ENCODE assay signal across 9 cellular contexts in genomic region chr2:43576983-43577892, GRCh38. TPM values are rescaled to one million over a fixed set of nuclear protein-coding genes. Genes with fewer than 3 reads are reported as not detected.
DNase-seq lines count a peak whose midpoint lies in the region; ATAC-seq and TF ChIP-seq lines count a peak whose summit lies in the region.
"Had no signal": no experiment of that assay in that cellular context is flagged by ENCODE, and none has a peak within 500 bp of the region (broad histone marks: within the 10 kb centered on the region; RNA-seq: fewer than 3 reads in every experiment).

No MANE protein-coding gene starts in this region.

- H3K27ac ChIP-seq in Peyer's patch (no peak overlapping the region), dorsolateral prefrontal cortex (peak overlapping the region in 33 of 59 donors; percentile 21 to 79 (median 48))
- H3K27ac ChIP-seq: BLaER1 had no signal

- H3K4me1 ChIP-seq in Peyer's patch: no peaks in the 10 kb centered on the region
- H3K4me1 ChIP-seq: BLaER1 had no signal

- peaks cover 0 to 65% (median 0%) of the 10 kb centered on the region in 3 donors for H3K36me3 ChIP-seq in Peyer's patch

- H3K4me3 ChIP-seq in Peyer's patch (no peak overlapping the region), dorsolateral prefrontal cortex (peak overlapping the region in 8 of 59 donors; percentile 2 to 49 (median 18))
- H3K4me3 ChIP-seq: BLaER1 had no signal

- peak; percentile 24 for DNase-seq in NCI-H1092 treated with DMSO at 0.1 percent for 48 hours (lab: John Stamatoyannopoulos, UW)
- no peak for DNase-seq in NCI-H1092 (lab: John Stamatoyannopoulos, UW)
- DNase-seq in HPDE6-E6E7 (ENCODE audit: extremely low spot score): peak; percentile 21
- peak in 1 of 3 donors; percentile 54 for DNase-seq in Peyer's patch
- DNase-seq in dorsolateral prefrontal cortex: no peak
- peak; percentile 43 for DNase-seq in midbrain (lab: John Stamatoyannopoulos, UW)
- no peak for DNase-seq in NCI-H2029 (lab: John Stamatoyannopoulos, UW)

- no peaks in the 10 kb centered on the region for H3K9me3 ChIP-seq in Peyer's patch
- H3K9me3 ChIP-seq: BLaER1 had no signal

- TF ChIP-seq POLR2A in Peyer's patch (IDR thresholded peaks at IDR 0.05): no peak

- TF ChIP-seq CTCF in Peyer's patch (IDR thresholded peaks at IDR 0.05) (peak; percentile 60 to 83 (median 63)), dorsolateral prefrontal cortex (IDR thresholded peaks at IDR 0.05 in 54 of 56, conservative IDR thresholded peaks at IDR 0.05 in 2 of 56; ENCODE audit: low read depth in 1 of 56, partially characterized antibody in 56 of 56) (peak; percentile 56 to 90 (median 79))

- ATAC-seq in GM19328 (IDR thresholded peaks at IDR 0.05; ENCODE audit: unreplicated experiment): no peak

- intact Hi-C loops in dorsolateral prefrontal cortex (cut with DNase I): loop anchor here in 1 of 2 donors (10.0 kb wide), 1 partner anchor 752 kb away; no protein-coding TSS in a partner anchor

- no peaks in the 10 kb centered on the region for H3K27me3 ChIP-seq in Peyer's patch
- H3K27me3 ChIP-seq in dorsolateral prefrontal cortex: no peaks in the 10 kb centered on the region
- H3K27me3 ChIP-seq: BLaER1 had no signal

RNA-seq across cellular contexts. Expression of gene THADA, which starts 18.6 kb away (rescaled TPM):
- total RNA-seq in Peyer's patch (10 to 100 TPM; 19.3 to 76.7 (median 26.3) TPM), dorsolateral prefrontal cortex (10 to 100 TPM; 15.6 to 41.4 (median 26.0) TPM)

RNA-seq across cellular contexts. Expression of gene PLEKHH2, which starts 59.8 kb away (rescaled TPM):
- 100 to 1,000 TPM in 1 of 4 donors, 10 to 100 TPM in 2, 1 to 10 TPM in 1; 3.3 to 158 (median 22.6) TPM for total RNA-seq in Peyer's patch
- total RNA-seq in dorsolateral prefrontal cortex: 10 to 100 TPM in 86 of 120 experiments, 1 to 10 TPM in 34; 5.2 to 23.0 (median 11.4) TPM

Comparison
In these comparisons a context has a peak if more than half of its experiments do, and no peak if none do; other contexts are left out.
1. DNase-seq: peak in NCI-H1092 treated with DMSO at 0.1 percent for 48 hours (single experiment), HPDE6-E6E7 (single experiment) and midbrain (single experiment); none in NCI-H1092 (single experiment), dorsolateral prefrontal cortex (0 of 10) and NCI-H2029 (single experiment).
2. H3K27ac ChIP-seq: peak in dorsolateral prefrontal cortex (33 of 59); none in Peyer's patch (0 of 4).